8 cellular contexts compared by ENCODE assay signal in the genomic region with DNA sequence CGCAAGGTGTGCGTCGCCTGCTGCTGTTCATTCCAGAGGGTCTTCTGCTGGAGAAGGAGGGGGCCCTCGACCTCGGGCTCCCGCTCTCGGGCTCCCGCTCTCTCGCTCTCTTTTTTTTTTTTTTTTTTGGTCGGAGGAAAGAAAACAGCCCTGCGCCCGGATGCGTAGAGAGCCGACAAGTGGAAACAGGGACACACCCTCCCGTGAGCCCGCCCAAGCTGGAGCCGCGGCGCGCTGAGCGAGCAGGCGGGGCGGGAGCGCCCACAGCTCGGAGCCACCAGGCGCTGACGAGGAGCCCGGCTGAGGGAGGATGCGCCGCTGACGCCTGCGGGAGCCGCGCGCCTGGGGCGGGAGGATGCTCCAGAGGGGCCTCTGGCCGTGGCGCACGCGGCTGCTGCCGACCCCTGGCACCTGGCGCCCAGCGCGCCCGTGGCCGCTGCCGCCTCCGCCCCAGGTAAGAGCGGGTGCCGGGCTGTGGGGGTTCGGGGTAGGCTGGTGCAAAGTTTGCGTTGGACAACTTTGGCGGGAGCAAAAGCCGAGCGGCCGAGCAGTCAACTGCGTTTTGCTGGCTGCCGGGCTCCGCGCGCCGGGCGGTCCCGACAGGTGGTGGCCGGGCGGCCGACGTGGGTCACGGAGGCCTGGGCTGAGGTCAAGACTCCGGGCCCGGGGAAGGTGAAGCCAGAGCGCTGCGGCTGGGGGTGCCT. TPM values are rescaled to one million over a fixed set of nuclear protein-coding genes. Genes with fewer than 3 reads are reported as not detected.
A peak's percentile ranks its signal among the peaks of the same experiment; 100 is the strongest.
DNase-seq lines count a peak whose midpoint lies in the region.

A gene with protein sequence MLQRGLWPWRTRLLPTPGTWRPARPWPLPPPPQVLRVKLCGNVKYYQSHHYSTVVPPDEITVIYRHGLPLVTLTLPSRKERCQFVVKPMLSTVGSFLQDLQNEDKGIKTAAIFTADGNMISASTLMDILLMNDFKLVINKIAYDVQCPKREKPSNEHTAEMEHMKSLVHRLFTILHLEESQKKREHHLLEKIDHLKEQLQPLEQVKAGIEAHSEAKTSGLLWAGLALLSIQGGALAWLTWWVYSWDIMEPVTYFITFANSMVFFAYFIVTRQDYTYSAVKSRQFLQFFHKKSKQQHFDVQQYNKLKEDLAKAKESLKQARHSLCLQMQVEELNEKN (plus strand): TSS at position 264 of the 704 bp plus-strand sequence. CDS start 92 bp downstream, at position 356.

- H4K91ac ChIP-seq in neuronal stem cell (ENCODE audit: low read depth, low read length, poor library complexity) = no peak within 1 kb of the TSS

- peak within 1 kb of the TSS; percentile 98 for H3K18ac ChIP-seq in neuronal stem cell (ENCODE audit: low read length)

- H3K9me2 ChIP-seq in GM23248 (ENCODE audit: insufficient read depth) = no peaks in the 10 kb centered on the region

- peak within 1 kb of the TSS; percentile 90 for H2BK5ac ChIP-seq in neuronal stem cell (ENCODE audit: low read length)

- H3K9me3 ChIP-seq in GM23248 (ENCODE audit: low read depth) (no peaks in the 10 kb centered on the region), KOPT-K1 (ENCODE audit: insufficient read depth, low read length, poor library complexity, severe bottlenecking) (peaks cover 8% of the 10 kb centered on the region), neuronal stem cell (replicated peaks in 1 of 2; ENCODE audit: control insufficient read depth in 2 of 2, insufficient read depth in 1 of 2, low read depth in 1 of 2, low read length in 2 of 2) (peaks cover 2% of the 10 kb centered on the region in 2 donors), subcutaneous abdominal adipose tissue (ENCODE audit: control insufficient read depth in 5 of 5, low read length in 5 of 5) (peaks cover 0 to 2% (median 0%) of the 10 kb centered on the region in 5 donors)

- H3K4me2 ChIP-seq in GM23248 (ENCODE audit: unreplicated experiment) = peak within 1 kb of the TSS; percentile 96
- H3K4me2 ChIP-seq in neuronal stem cell (ENCODE audit: insufficient read depth, low read length, poor library complexity, severe bottlenecking) = peak within 1 kb of the TSS; percentile 92

- peaks cover 32% of the 10 kb centered on the region for H3F3A ChIP-seq in GM23248 (ENCODE audit: insufficient read depth)

- H2BK120ac ChIP-seq in neuronal stem cell (ENCODE audit: low read depth, low read length) = no peak within 1 kb of the TSS

- no peak within 1 kb of the TSS for H3K4ac ChIP-seq in neuronal stem cell (ENCODE audit: low read length)

- peaks cover 38% of the 10 kb centered on the region for H3K79me2 ChIP-seq in GM23248 (ENCODE audit: insufficient read depth)

- H3K36me3 ChIP-seq in GM23248 (ENCODE audit: low read depth) (no peaks in the 10 kb centered on the region), KOPT-K1 (ENCODE audit: insufficient read depth, low read length) (peaks cover 14% of the 10 kb centered on the region), neuronal stem cell (replicated peaks in 1 of 2; ENCODE audit: control insufficient read depth in 2 of 2, insufficient read depth in 2 of 2, low read length in 2 of 2) (no peaks in the 10 kb centered on the region), subcutaneous abdominal adipose tissue (ENCODE audit: control insufficient read depth in 5 of 5, insufficient read depth in 5 of 5, low read length in 5 of 5) (no peaks in the 10 kb centered on the region)

- peak within 1 kb of the TSS; percentile 91 for H3K9ac ChIP-seq in GM23248
- H3K9ac ChIP-seq in neuronal stem cell (ENCODE audit: low read depth, low read length, poor library complexity) = peak within 1 kb of the TSS; percentile 86
- H3K9ac ChIP-seq in subcutaneous abdominal adipose tissue (ENCODE audit: low read length in 5 of 5) = peak within 1 kb of the TSS in 4 of 5 donors; percentile 73 to 82 (median 79)

- DNase-seq in EH (ENCODE audit: low read depth) (peak; percentile 91), GM23248 (peak; percentile 98), SHP77 (lab: John Stamatoyannopoulos, UW) (peak; percentile 57 to 68), activated gamma-delta T cell (lab: John Stamatoyannopoulos, UW) (peak; percentile 82), foreskin melanocyte (peak; percentile 82), neuronal stem cell (ENCODE audit: low spot score) (peak; percentile 83)

- H3K4me1 ChIP-seq in GM23248 (ENCODE audit: insufficient read depth) = peaks cover 8% of the 10 kb centered on the region; the same call in 1 of the 2 replicates
- peaks cover 3 to 16% of the 10 kb centered on the region in 2 donors for H3K4me1 ChIP-seq in neuronal stem cell (ENCODE audit: control insufficient read depth in 2 of 2, insufficient read depth in 1 of 2, low read depth in 1 of 2, low read length in 2 of 2)
- peaks cover 0 to 31% (median 25%) of the 10 kb centered on the region in 5 donors for H3K4me1 ChIP-seq in subcutaneous abdominal adipose tissue (ENCODE audit: control insufficient read depth in 5 of 5, insufficient read depth in 5 of 5, low read length in 5 of 5)

- H3K79me1 ChIP-seq in neuronal stem cell (ENCODE audit: low read depth, low read length) = no peaks in the 10 kb centered on the region

- H2AFZ ChIP-seq in GM23248 = peak within 1 kb of the TSS; percentile 94
- peak within 1 kb of the TSS; percentile 98 for H2AFZ ChIP-seq in neuronal stem cell (ENCODE audit: low read length)

- no peaks in the 10 kb centered on the region for H4K20me1 ChIP-seq in GM23248 (ENCODE audit: insufficient read depth)

- in situ Hi-C loops in GM23248 (cut with MboI) = no loop called here

- WGBS in GM23248 (ENCODE audit: low coverage in 1 of 2, low lambda C conversion rate in 2 of 2, missing lambda C conversion rate in 2 of 2), 2 experiments = 1% methylated on average over 71 of the region's 73 CpGs
- no CpG with 5 or more reads among the region's 73 CpGs for WGBS in neuronal stem cell (ENCODE audit: extremely low coverage in 2 of 2, insufficient read length in 2 of 2, insufficient replicate concordance in 1 of 2), 2 donors

- H2AK5ac ChIP-seq in neuronal stem cell (ENCODE audit: low read depth, low read length) = no peak within 1 kb of the TSS

- peak within 1 kb of the TSS; percentile 82 for H3K14ac ChIP-seq in neuronal stem cell (ENCODE audit: low read length)

- H3K4me3 ChIP-seq in GM23248 = peak within 1 kb of the TSS; percentile 83
- peak within 1 kb of the TSS; percentile 61 to 97 for H3K4me3 ChIP-seq in neuronal stem cell (ENCODE audit: low read length in 2 of 2)
- peak within 1 kb of the TSS; percentile 76 to 85 (median 80) for H3K4me3 ChIP-seq in subcutaneous abdominal adipose tissue (ENCODE audit: low read depth in 1 of 5, low read length in 5 of 5)

- peak within 1 kb of the TSS; percentile 58 for H2BK12ac ChIP-seq in neuronal stem cell (ENCODE audit: low read length)

- H3K27me3 ChIP-seq in GM23248 (replicated peaks; ENCODE audit: insufficient read depth) (no peaks in the 10 kb centered on the region), neuronal stem cell (ENCODE audit: control insufficient read depth in 3 of 3, insufficient read depth in 3 of 3, low read depth in 1 of 3, low read length in 3 of 3) (no peaks in the 10 kb centered on the region), subcutaneous abdominal adipose tissue (ENCODE audit: control insufficient read depth in 5 of 5, insufficient read depth in 4 of 5, low read length in 5 of 5) (no peaks in the 10 kb centered on the region)

- H4K8ac ChIP-seq in neuronal stem cell (ENCODE audit: low read depth, low read length) = peak within 1 kb of the TSS; percentile 4

- peak within 1 kb of the TSS; percentile 62 for H3K23ac ChIP-seq in neuronal stem cell (ENCODE audit: low read depth, low read length, poor library complexity)

- peak within 1 kb of the TSS; percentile 95 for H2BK15ac ChIP-seq in neuronal stem cell (ENCODE audit: low read length)

- H3K27ac ChIP-seq in GM23248 (peak within 1 kb of the TSS; percentile 84), KOPT-K1 (ENCODE audit: low read depth, low read length, poor library complexity, severe bottlenecking) (peak within 1 kb of the TSS; percentile 90), neuronal stem cell (replicated peaks; ENCODE audit: low read length) (peak within 1 kb of the TSS; percentile 49), subcutaneous abdominal adipose tissue (ENCODE audit: low read depth, low read length) (peak within 1 kb of the TSS; percentile 37)

RNA-seq across cellular contexts. Expression of the gene that starts here (rescaled TPM):
- 34.1 and 52.6 TPM in 2 replicates for total RNA-seq in GM23248 (2014; rRNA removed; shearing (Covaris generic))
- polyA plus RNA-seq in GM23248 (2016; fragmentation: Nextera tagmentation; extraction: Ambion mirVana) = 30.1 and 32.9 TPM in 2 replicates
- 25.3 TPM for polyA plus RNA-seq in neuronal stem cell (2013, experiment 1 of 2)
- 24.6 TPM for polyA plus RNA-seq in neuronal stem cell (2013, experiment 2 of 2)

Comparison
In these comparisons a context has a peak if more than half of its experiments do, and no peak if none do; other contexts are left out.
1. Peak in every context shown above with its lines: DNase-seq, H3K4me3 ChIP-seq and H3K27ac ChIP-seq.
2. H3K27ac ChIP-seq: peak in every context shown above with its lines; median percentile 90 in KOPT-K1; 84 in GM23248; 49 in neuronal stem cell; 37 in subcutaneous abdominal adipose tissue.